12 cellular contexts compared by ENCODE assay signal in the genomic region with DNA sequence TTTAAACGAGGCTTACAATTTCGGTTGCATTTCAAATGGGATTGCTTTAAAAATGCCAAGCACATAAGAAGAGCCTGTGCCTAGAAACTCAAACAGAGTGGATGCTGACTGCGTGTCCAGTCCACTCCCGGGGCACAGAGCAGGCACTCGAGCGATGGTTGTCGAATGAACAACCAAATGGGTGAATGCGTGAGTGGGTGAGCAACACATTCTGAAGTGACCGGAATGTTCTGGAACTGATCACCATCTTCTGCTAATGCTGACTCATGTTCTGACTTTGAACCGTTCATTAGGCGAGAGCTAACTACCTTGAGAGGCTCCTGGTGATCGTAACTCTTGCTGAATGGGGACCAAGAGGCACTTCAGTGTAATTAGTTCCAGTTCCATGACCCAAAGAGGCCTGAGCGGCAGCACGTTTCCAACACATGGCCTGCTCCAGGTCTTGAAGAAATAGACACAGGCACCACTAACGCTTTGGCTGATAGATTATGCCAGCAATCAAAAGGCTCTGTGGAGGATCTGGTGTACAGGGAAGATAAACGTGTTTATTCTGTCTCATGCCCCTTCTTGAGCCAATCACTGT. TPM values are rescaled to one million over a fixed set of nuclear protein-coding genes. Genes with fewer than 3 reads are reported as not detected.
DNase-seq lines count a peak whose midpoint lies in the region; ATAC-seq lines count a peak whose summit lies in the region.
"Had no signal": no experiment of that assay in that cellular context is flagged by ENCODE, and none has a peak within 500 bp of the region (broad histone marks: within the 10 kb centered on the region; RNA-seq: fewer than 3 reads in every experiment).

No MANE protein-coding gene starts in this region.

- H3K9me3 ChIP-seq in naive thymus-derived CD4-positive, alpha-beta T cell (ENCODE audit: control insufficient read depth in 2 of 3, low read length in 3 of 3), result no peaks in the 10 kb centered on the region
- H3K9me3 ChIP-seq: stomach had no signal

- peak overlapping the region; percentile 42 for H3K4me3 Mint-ChIP-seq in activated CD4-positive, alpha-beta memory T cell treated with anti-CD3 and anti-CD28 coated beads, Interleukin-2, amount 10 ng/mL, durations not matched to agents 7 days and 5 days
- peak overlapping the region; percentile 72 to 88 (median 82) for H3K4me3 Mint-ChIP-seq in naive thymus-derived CD4-positive, alpha-beta T cell

- H3K9me3 Mint-ChIP-seq in activated CD4-positive, alpha-beta memory T cell treated with anti-CD3 and anti-CD28 coated beads, Interleukin-2, amount 10 ng/mL, durations not matched to agents 7 days and 5 days, result no peaks in the 10 kb centered on the region
- peaks cover 0 to 2% (median 0%) of the 10 kb centered on the region in 11 donors for H3K9me3 Mint-ChIP-seq in naive thymus-derived CD4-positive, alpha-beta T cell

- peak overlapping the region; percentile 68 for H3K27ac ChIP-seq in naive thymus-derived CD4-positive, alpha-beta T cell (ENCODE audit: low read depth, low read length)

- H3K4me3 ChIP-seq in naive thymus-derived CD4-positive, alpha-beta T cell (ENCODE audit: low read length), result peak overlapping the region; percentile 52
- H3K4me3 ChIP-seq: stomach had no signal

- H3K27ac Mint-ChIP-seq in activated CD4-positive, alpha-beta memory T cell treated with anti-CD3 and anti-CD28 coated beads, Interleukin-2, amount 10 ng/mL, durations not matched to agents 7 days and 5 days, result peak overlapping the region; percentile 90
- H3K27ac Mint-ChIP-seq in naive thymus-derived CD4-positive, alpha-beta T cell, result peak overlapping the region; percentile 91 to 98 (median 95)
- H3K27ac Mint-ChIP-seq: progenitor cell of endocrine pancreas had no signal

- H3K27me3 Mint-ChIP-seq in activated CD4-positive, alpha-beta memory T cell treated with anti-CD3 and anti-CD28 coated beads, Interleukin-2, amount 10 ng/mL, durations not matched to agents 7 days and 5 days, result peaks cover 37% of the 10 kb centered on the region
- H3K27me3 Mint-ChIP-seq in naive thymus-derived CD4-positive, alpha-beta T cell, result peaks cover 0 to 3% (median 0%) of the 10 kb centered on the region in 5 donors

- DNase-seq in activated CD4-positive, alpha-beta memory T cell treated with anti-CD3 and anti-CD28 coated beads, Interleukin-2, amount 10 ng/mL, durations not matched to agents 7 days and 5 days, result peak; percentile 22
- DNase-seq in naive thymus-derived CD4-positive, alpha-beta T cell, result peak in 1 of 9 donors; percentile 31
- no peak for DNase-seq in NCI-H345 (lab: John Stamatoyannopoulos, UW)
- DNase-seq in NCI-H526 (lab: John Stamatoyannopoulos, UW), result no peak
- DNase-seq in NCI-H1417 treated with DMSO at 0.1 percent for 48 hours (lab: John Stamatoyannopoulos, UW), result no peak
- no peak for DNase-seq in hepatic stellate cell (ENCODE audit: low spot score)
- DNase-seq: stomach had no signal

- H3K36me3 Mint-ChIP-seq in activated CD4-positive, alpha-beta memory T cell treated with anti-CD3 and anti-CD28 coated beads, Interleukin-2, amount 10 ng/mL, durations not matched to agents 7 days and 5 days (ENCODE audit: low read depth), result no peaks in the 10 kb centered on the region
- no peaks in the 10 kb centered on the region for H3K36me3 Mint-ChIP-seq in naive thymus-derived CD4-positive, alpha-beta T cell

- intact Hi-C loops in naive thymus-derived CD4-positive, alpha-beta T cell (cut with micrococcal nuclease), result loop anchor here (1.0 to 10.0 kb wide), 7 partner anchors 10 to 382 kb away; a partner anchor contains a TSS

- peak; percentile 13 for ATAC-seq in GM18520 (IDR thresholded peaks at IDR 0.05; ENCODE audit: unreplicated experiment)
- ATAC-seq in HG02759 (IDR thresholded peaks at IDR 0.05; ENCODE audit: unreplicated experiment), result peak; percentile 12
- no peak for ATAC-seq in naive thymus-derived CD4-positive, alpha-beta T cell
- ATAC-seq: HCT116, Panc1 had no signal

- H3K4me1 Mint-ChIP-seq in activated CD4-positive, alpha-beta memory T cell treated with anti-CD3 and anti-CD28 coated beads, Interleukin-2, amount 10 ng/mL, durations not matched to agents 7 days and 5 days, result peaks cover 35% of the 10 kb centered on the region
- H3K4me1 Mint-ChIP-seq in naive thymus-derived CD4-positive, alpha-beta T cell, result peaks cover 34 to 54% (median 40%) of the 10 kb centered on the region in 7 donors

- H3K36me3 ChIP-seq in naive thymus-derived CD4-positive, alpha-beta T cell (ENCODE audit: control insufficient read depth in 2 of 3, insufficient read depth in 3 of 3, low read length in 3 of 3), result no peaks in the 10 kb centered on the region
- H3K36me3 ChIP-seq: stomach had no signal

- CTCF ChIA-PET in activated CD4-positive, alpha-beta memory T cell treated with anti-CD3 and anti-CD28 coated beads, Interleukin-2, amount 10 ng/mL, durations not matched to agents 7 days and 5 days (lab: Charles Lee), result interaction anchor here (1.8 kb wide), 1 partner anchor 116 kb away, joined by 7 read pairs; no protein-coding TSS in a partner anchor
- CTCF ChIA-PET in naive thymus-derived CD4-positive, alpha-beta T cell (lab: Charles Lee), result interaction anchor here (0.7 to 1.7 kb wide), 4 partner anchors 7 to 117 kb away, joined by 3 to 9 read pairs (median 4); no protein-coding TSS in a partner anchor

- H3K27me3 ChIP-seq in naive thymus-derived CD4-positive, alpha-beta T cell (ENCODE audit: control insufficient read depth in 2 of 2, insufficient read depth in 2 of 2, low read length in 2 of 2), result no peaks in the 10 kb centered on the region

- POLR2A ChIA-PET in activated CD4-positive, alpha-beta memory T cell treated with anti-CD3 and anti-CD28 coated beads, Interleukin-2, amount 10 ng/mL, durations not matched to agents 7 days and 5 days (lab: Charles Lee), result no interaction called here
- POLR2A ChIA-PET in naive thymus-derived CD4-positive, alpha-beta T cell (lab: Charles Lee), result interaction anchor here (0.9 to 1.1 kb wide), 2 partner anchors 29 to 34 kb away, joined by 3 to 7 read pairs; no protein-coding TSS in a partner anchor

- H3K4me1 ChIP-seq in naive thymus-derived CD4-positive, alpha-beta T cell (ENCODE audit: control insufficient read depth in 2 of 2, insufficient read depth in 2 of 2, low read length in 2 of 2), result peaks cover 25 to 29% of the 10 kb centered on the region in 2 donors

RNA-seq across cellular contexts. Expression of a gene that starts 37.9 kb away (rescaled TPM):
- total RNA-seq in activated CD4-positive, alpha-beta memory T cell treated with anti-CD3 and anti-CD28 coated beads, Interleukin-2, amount 10 ng/mL, durations not matched to agents 7 days and 5 days, result 1 to 10 TPM; 4.8 to 4.9 TPM
- 100 to 1,000 TPM in 1 of 5 experiments, 10 to 100 TPM in 2, 1 to 10 TPM in 2; 3.5 to 105 (median 19.9) TPM for total RNA-seq in naive thymus-derived CD4-positive, alpha-beta T cell
- polyA plus RNA-seq in naive thymus-derived CD4-positive, alpha-beta T cell, result 1 to 10 TPM; 4.5 to 6.4 TPM
